ENCODE assay signal across 8 cellular contexts in genomic region chr1:40629546-40629945, GRCh38. TPM values are rescaled to one million over a fixed set of nuclear protein-coding genes. Genes with fewer than 3 reads are reported as not detected.
DNase-seq lines count a peak whose midpoint lies in the region; ATAC-seq and TF ChIP-seq lines count a peak whose summit lies in the region.
"Not testable (repeated sequence)": the region's sequence is repeated elsewhere in the genome, so short reads cannot be mapped to it uniquely, and the experiment has no call there.

No MANE protein-coding gene starts in this region.

- peaks cover 89% of the 10 kb centered on the region for H3K4me1 ChIP-seq in BLaER1

- H3K4me1 Mint-ChIP-seq in T-helper 2 cell treated with Interferon-gamma antibody and Interleukin-4, amounts not matched to agents 5 μg/mL and 100 μg/mL, for 36 hours (ENCODE audit: low read depth), result not testable (repeated sequence)
- peaks cover 30% of the 10 kb centered on the region for H3K4me1 Mint-ChIP-seq in activated CD8-positive, alpha-beta T cell treated with anti-CD3 and anti-CD28 coated beads for 36 hours (ENCODE audit: low read depth)
- peaks cover 29% of the 10 kb centered on the region for H3K4me1 Mint-ChIP-seq in central memory CD8-positive, alpha-beta T cell
- peaks cover 5 to 36% (median 25%) of the 10 kb centered on the region in 4 donors for H3K4me1 Mint-ChIP-seq in naive thymus-derived CD8-positive, alpha-beta T cell
- peaks cover 59% of the 10 kb centered on the region for H3K4me1 Mint-ChIP-seq in stimulated activated naive CD8-positive, alpha-beta T cell treated with anti-CD3 and anti-CD28 coated beads, Interleukin-15, amount 100 ng/mL, for 72 hours

- intact Hi-C loops in activated CD8-positive, alpha-beta T cell treated with anti-CD3 and anti-CD28 coated beads for 36 hours (cut with micrococcal nuclease), result not testable (repeated sequence)

- POLR2A ChIA-PET in activated CD8-positive, alpha-beta T cell treated with anti-CD3 and anti-CD28 coated beads for 36 hours (lab: Charles Lee), result interaction anchor here (0.8 to 1.3 kb wide), 3 partner anchors 9 to 62 kb away, joined by 3 to 5 read pairs (median 4); partner anchors contain the start of gene NFYC
- POLR2A ChIA-PET in naive thymus-derived CD8-positive, alpha-beta T cell (lab: Charles Lee), result interaction anchor here (0.7 to 1.1 kb wide), 3 partner anchors 34 to 168 kb away, joined by 3 to 6 read pairs (median 3); partner anchors contain the start of gene NFYC

- not testable (repeated sequence) for H3K9me3 ChIP-seq in BLaER1

- not testable (repeated sequence) for H3K9ac ChIP-seq in BLaER1

- H4K20me1 ChIP-seq in BLaER1, result not testable (repeated sequence)

- ATAC-seq in activated CD8-positive, alpha-beta T cell treated with anti-CD3 and anti-CD28 coated beads for 36 hours, result peak; percentile 13
- ATAC-seq in central memory CD8-positive, alpha-beta T cell (replicated peaks; ENCODE audit: extremely low read depth, poor library complexity, severe bottlenecking), result peak; percentile 64
- peak; percentile 77 to 82 for ATAC-seq in naive thymus-derived CD8-positive, alpha-beta T cell
- peak; percentile 16 for ATAC-seq in stimulated activated naive CD8-positive, alpha-beta T cell treated with anti-CD3 and anti-CD28 coated beads, Interleukin-15, amount 100 ng/mL, for 72 hours

- peak overlapping the region; percentile 50 for H3K27ac Mint-ChIP-seq in T-helper 2 cell treated with Interferon-gamma antibody and Interleukin-4, amounts not matched to agents 5 μg/mL and 100 μg/mL, for 36 hours
- peak overlapping the region; percentile 72 for H3K27ac Mint-ChIP-seq in activated CD8-positive, alpha-beta T cell treated with anti-CD3 and anti-CD28 coated beads for 36 hours
- H3K27ac Mint-ChIP-seq in central memory CD8-positive, alpha-beta T cell (ENCODE audit: low read depth), result peak overlapping the region; percentile 94
- peak overlapping the region; percentile 49 to 88 (median 80) for H3K27ac Mint-ChIP-seq in naive thymus-derived CD8-positive, alpha-beta T cell
- H3K27ac Mint-ChIP-seq in stimulated activated naive CD8-positive, alpha-beta T cell treated with anti-CD3 and anti-CD28 coated beads, Interleukin-15, amount 100 ng/mL, for 72 hours, result peak overlapping the region in 1 of 2 donors; percentile 85

- not testable (repeated sequence) for TF ChIP-seq CTCF in activated CD8-positive, alpha-beta T cell treated with anti-CD3 and anti-CD28 coated beads for 36 hours (IDR thresholded peaks at IDR 0.05)

- H3K4me3 ChIP-seq in BLaER1, result not testable (repeated sequence)

- H3K27me3 Mint-ChIP-seq in T-helper 2 cell treated with Interferon-gamma antibody and Interleukin-4, amounts not matched to agents 5 μg/mL and 100 μg/mL, for 36 hours (ENCODE audit: low read depth); activated CD8-positive, alpha-beta T cell treated with anti-CD3 and anti-CD28 coated beads for 36 hours; central memory CD8-positive, alpha-beta T cell; naive thymus-derived CD8-positive, alpha-beta T cell: not testable (repeated sequence)
- peaks cover 20% of the 10 kb centered on the region for H3K27me3 Mint-ChIP-seq in stimulated activated naive CD8-positive, alpha-beta T cell treated with anti-CD3 and anti-CD28 coated beads, Interleukin-15, amount 100 ng/mL, for 72 hours

- not testable (repeated sequence) for H3K36me3 Mint-ChIP-seq in T-helper 2 cell treated with Interferon-gamma antibody and Interleukin-4, amounts not matched to agents 5 μg/mL and 100 μg/mL, for 36 hours (ENCODE audit: low read depth); activated CD8-positive, alpha-beta T cell treated with anti-CD3 and anti-CD28 coated beads for 36 hours (ENCODE audit: low read depth); central memory CD8-positive, alpha-beta T cell (ENCODE audit: insufficient read depth); naive thymus-derived CD8-positive, alpha-beta T cell

- DNase-seq in KG1 (lab: John Stamatoyannopoulos, UW), result peak; percentile 8
- DNase-seq in T-helper 2 cell treated with Interferon-gamma antibody and Interleukin-4, amounts not matched to agents 5 μg/mL and 100 μg/mL, for 36 hours (ENCODE audit: low spot score); central memory CD8-positive, alpha-beta T cell (ENCODE audit: low spot score in 2 of 2): not testable (repeated sequence)
- DNase-seq in activated CD8-positive, alpha-beta T cell treated with anti-CD3 and anti-CD28 coated beads for 36 hours, result peak; percentile 70
- peak; percentile 14 for DNase-seq in activated gamma-delta T cell treated with anti-CD3 and anti-CD28 coated beads, Interleukin-2, amount 50 U/mL, for 16 hours (ENCODE audit: low read depth)
- DNase-seq in naive thymus-derived CD8-positive, alpha-beta T cell, result peak in 3 of 10 donors; percentile 21 to 41 (median 28)
- peak in 1 of 2 donors; percentile 61 for DNase-seq in stimulated activated naive CD8-positive, alpha-beta T cell treated with anti-CD3 and anti-CD28 coated beads, Interleukin-15, amount 100 ng/mL, for 72 hours

- H3K36me3 ChIP-seq in BLaER1, result peaks cover 31% of the 10 kb centered on the region

- H3K27ac ChIP-seq in BLaER1, result peak overlapping the region; percentile 45

- H3K4me3 Mint-ChIP-seq in T-helper 2 cell treated with Interferon-gamma antibody and Interleukin-4, amounts not matched to agents 5 μg/mL and 100 μg/mL, for 36 hours; activated CD8-positive, alpha-beta T cell treated with anti-CD3 and anti-CD28 coated beads for 36 hours: not testable (repeated sequence)
- peak overlapping the region; percentile 50 for H3K4me3 Mint-ChIP-seq in central memory CD8-positive, alpha-beta T cell
- H3K4me3 Mint-ChIP-seq in naive thymus-derived CD8-positive, alpha-beta T cell, result peak overlapping the region in 5 of 10 donors; percentile 33 to 64 (median 36)
- H3K4me3 Mint-ChIP-seq in stimulated activated naive CD8-positive, alpha-beta T cell treated with anti-CD3 and anti-CD28 coated beads, Interleukin-15, amount 100 ng/mL, for 72 hours, result peak overlapping the region in 1 of 2 donors; percentile 19

- H3K9me3 Mint-ChIP-seq in T-helper 2 cell treated with Interferon-gamma antibody and Interleukin-4, amounts not matched to agents 5 μg/mL and 100 μg/mL, for 36 hours; activated CD8-positive, alpha-beta T cell treated with anti-CD3 and anti-CD28 coated beads for 36 hours; central memory CD8-positive, alpha-beta T cell; naive thymus-derived CD8-positive, alpha-beta T cell; stimulated activated naive CD8-positive, alpha-beta T cell treated with anti-CD3 and anti-CD28 coated beads, Interleukin-15, amount 100 ng/mL, for 72 hours: not testable (repeated sequence)

- CTCF ChIA-PET in activated CD8-positive, alpha-beta T cell treated with anti-CD3 and anti-CD28 coated beads for 36 hours (lab: Charles Lee), result interaction anchor here (1.1 to 5.7 kb wide), 7 partner anchors 10 to 323 kb away, joined by 3 to 29 read pairs (median 6); partner anchors contain the start of gene NFYC

- not testable (repeated sequence) for H3K27me3 ChIP-seq in BLaER1

- H3K4me2 ChIP-seq in BLaER1, result peak overlapping the region; percentile 86

RNA-seq across cellular contexts. Expression of gene RIMS3, which starts 35.9 kb away (rescaled TPM):
- total RNA-seq in activated CD8-positive, alpha-beta T cell treated with anti-CD3 and anti-CD28 coated beads for 36 hours, result 1 to 10 TPM; 3.0 to 3.9 TPM
- total RNA-seq in naive thymus-derived CD8-positive, alpha-beta T cell, result 1 to 10 TPM; 1.2 to 2.0 TPM
- polyA plus RNA-seq in naive thymus-derived CD8-positive, alpha-beta T cell, result 1 to 10 TPM in 2 of 3 donors, under 1 TPM in 1; 0.76 to 1.5 (median 1.0) TPM

Comparison
In these comparisons a context has a peak if more than half of its experiments do, and no peak if none do; other contexts are left out.
1. ATAC-seq: peak in every context shown above with its lines; median percentile 80 in naive thymus-derived CD8-positive, alpha-beta T cell; 64 in central memory CD8-positive, alpha-beta T cell; 16 in stimulated activated naive CD8-positive, alpha-beta T cell treated with anti-CD3 and anti-CD28 coated beads, Interleukin-15, amount 100 ng/mL, for 72 hours; 13 in activated CD8-positive, alpha-beta T cell treated with anti-CD3 and anti-CD28 coated beads for 36 hours.